Comparison of ENCODE assay signal across 8 cellular contexts in genomic region chr9:137222190-137223077, GRCh38. TPM values are rescaled to one million over a fixed set of nuclear protein-coding genes. Genes with fewer than 3 reads are reported as not detected.
DNase-seq lines count a peak whose midpoint lies in the region; ATAC-seq lines count a peak whose summit lies in the region.

Gene RNF208 (minus strand): TSS chr9:137222240. CDS start chr9:137221212, 1,028 bp downstream.

- H3K4me1 ChIP-seq in stomach smooth muscle (ENCODE audit: control insufficient read depth, insufficient read depth, low read length), result peaks cover 21% of the 10 kb centered on the region

- H3K27me3 ChIP-seq in stomach smooth muscle (ENCODE audit: control insufficient read depth in 1 of 2, insufficient read depth in 2 of 2, low read length in 2 of 2), result peaks cover 3 to 5% of the 10 kb centered on the region in 2 donors

- no peaks in the 10 kb centered on the region for H3K9me3 ChIP-seq in stomach smooth muscle (ENCODE audit: control insufficient read depth in 2 of 2, low read length in 2 of 2)

- peak within 1 kb of the TSS; percentile 80 for H3K27ac ChIP-seq in angular gyrus (ENCODE audit: low read depth, low read length)
- peak within 1 kb of the TSS; percentile 80 for H3K27ac ChIP-seq in stomach smooth muscle (ENCODE audit: low read length)

- H3K4me3 ChIP-seq in stomach smooth muscle (ENCODE audit: low read length in 2 of 2), result peak within 1 kb of the TSS; percentile 76 to 78

- H3K9ac ChIP-seq in stomach smooth muscle (ENCODE audit: low read length in 2 of 2), result peak within 1 kb of the TSS; percentile 72 to 81

- H3K4me1 Mint-ChIP-seq in immature natural killer cell, result peaks cover 0 to 2% of the 10 kb centered on the region in 2 donors

- peak within 1 kb of the TSS; percentile 66 to 83 (median 79) for H3K4me3 Mint-ChIP-seq in immature natural killer cell

- no peaks in the 10 kb centered on the region for H3K9me3 Mint-ChIP-seq in immature natural killer cell

- no peaks in the 10 kb centered on the region for H3K36me3 ChIP-seq in stomach smooth muscle (ENCODE audit: control insufficient read depth in 2 of 2, insufficient read depth in 2 of 2, low read length in 2 of 2)

- DNase-seq in immature natural killer cell (peak; percentile 11 to 20 (median 15)), NCI-H774 (lab: John Stamatoyannopoulos, UW) (no peak)

- H3K27ac Mint-ChIP-seq in immature natural killer cell, result peak within 1 kb of the TSS in 4 of 6 donors; percentile 37 to 85 (median 64)

- H3K36me3 Mint-ChIP-seq in immature natural killer cell, result no peaks in the 10 kb centered on the region

- ATAC-seq in GM18907 (IDR thresholded peaks at IDR 0.05; ENCODE audit: unreplicated experiment) (peak; percentile 6), HG03469 (IDR thresholded peaks at IDR 0.05; ENCODE audit: unreplicated experiment) (peak; percentile 2), GM18909 (IDR thresholded peaks at IDR 0.05; ENCODE audit: poor library complexity, unreplicated experiment) (no peak), HG02884 (IDR thresholded peaks at IDR 0.05; ENCODE audit: unreplicated experiment) (no peak)

- H3K27me3 Mint-ChIP-seq in immature natural killer cell (ENCODE audit: low read depth in 3 of 3), result peaks cover 0 to 7% (median 7%) of the 10 kb centered on the region in 3 donors

RNA-seq across cellular contexts. Expression of gene RNF208, which starts in this region (rescaled TPM):
- polyA plus RNA-seq in immature natural killer cell, result not detected

Comparison
In these comparisons a context has a peak if more than half of its experiments do, and no peak if none do; other contexts are left out.
1. Peak in DNase-seq in immature natural killer cell; RNA of the gene not detected or under 1 TPM.
2. ATAC-seq: peak in GM18907 (single experiment) and HG03469 (single experiment); none in GM18909 (single experiment) and HG02884 (single experiment).